20 cellular contexts compared by ENCODE assay signal in the genomic region with DNA sequence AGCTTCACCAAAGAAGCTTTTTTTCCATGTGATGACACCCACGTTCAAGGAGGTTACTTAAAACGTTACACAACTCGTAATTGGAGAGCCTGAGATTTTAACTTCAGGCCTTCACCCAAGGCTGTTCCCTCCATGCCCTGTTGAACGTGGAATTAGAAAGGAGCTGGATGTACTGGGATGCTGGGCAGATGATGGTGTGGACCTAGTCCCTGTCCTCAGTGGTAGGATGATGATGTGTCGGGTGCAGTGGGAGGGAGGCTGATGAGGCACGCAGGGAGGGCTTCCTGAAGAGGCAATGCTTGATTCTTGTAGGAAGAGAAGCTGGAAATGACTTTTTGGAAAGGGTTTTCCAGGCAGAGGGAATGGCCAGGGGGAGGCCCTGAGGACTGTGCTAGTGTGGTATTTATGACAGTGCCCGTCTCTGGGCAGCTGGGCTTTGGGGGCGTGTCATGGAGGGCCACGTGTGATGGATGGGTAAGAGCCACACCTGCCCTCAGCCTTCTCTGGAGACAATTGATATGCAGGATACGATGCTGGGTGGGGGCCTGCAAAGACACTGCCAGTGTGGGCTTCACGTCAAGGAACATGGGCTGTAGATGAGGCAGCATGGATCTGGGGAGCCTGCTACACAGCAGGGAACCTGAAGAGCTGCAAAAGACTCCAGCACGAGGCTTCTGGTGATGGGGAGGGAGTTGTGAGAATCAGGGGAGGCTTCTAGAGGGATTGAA. TPM values are rescaled to one million over a fixed set of nuclear protein-coding genes. Genes with fewer than 3 reads are reported as not detected.
DNase-seq lines count a peak whose midpoint lies in the region; TF ChIP-seq lines count a peak whose summit lies in the region.
"Had no signal": no experiment of that assay in that cellular context is flagged by ENCODE, and none has a peak within 500 bp of the region (broad histone marks: within the 10 kb centered on the region; RNA-seq: fewer than 3 reads in every experiment).

No MANE protein-coding gene starts in this region.

- H3K9me3 ChIP-seq in ascending aorta (no peaks in the 10 kb centered on the region), endodermal cell (ENCODE audit: control insufficient read depth, low read length) (no peaks in the 10 kb centered on the region), trophoblast cell (ENCODE audit: insufficient read depth, low read depth, low read length) (peaks cover 2% of the 10 kb centered on the region), suprapubic skin (no peaks in the 10 kb centered on the region)

- peak overlapping the region; percentile 56 for H3K27ac Mint-ChIP-seq in endodermal cell
- no peak overlapping the region for H3K27ac Mint-ChIP-seq in T-helper 2 cell treated with Interferon-gamma antibody and Interleukin-4, amounts not matched to agents 5 μg/mL and 100 μg/mL, for 36 hours
- H3K27ac Mint-ChIP-seq: activated naive CD4-positive, alpha-beta T cell treated with anti-CD3 and anti-CD28 coated beads, Interleukin-2, amount 10 ng/mL, durations not matched to agents 7 days and 5 days; activated T-cell treated with anti-CD3 and anti-CD28 coated beads, Interleukin-2, amount 50 U/mL, for 72 hours; CD8-positive, alpha-beta T cell; naive thymus-derived CD8-positive, alpha-beta T cell; T-helper 1 cell treated with Interleukin-12 subunit alpha and Interleukin-12 subunit beta and Interleukin-4 antibody, amounts not matched to agents 30 μg/mL and 1 μg/mL, for 36 hours had no signal

- no peak overlapping the region for H3K4me3 Mint-ChIP-seq in endodermal cell
- H3K4me3 Mint-ChIP-seq in T-helper 2 cell treated with Interferon-gamma antibody and Interleukin-4, amounts not matched to agents 5 μg/mL and 100 μg/mL, for 36 hours, result no peak overlapping the region
- H3K4me3 Mint-ChIP-seq: activated naive CD4-positive, alpha-beta T cell treated with anti-CD3 and anti-CD28 coated beads, Interleukin-2, amount 10 ng/mL, durations not matched to agents 7 days and 5 days; activated T-cell treated with anti-CD3 and anti-CD28 coated beads, Interleukin-2, amount 50 U/mL, for 72 hours; CD8-positive, alpha-beta T cell; naive thymus-derived CD8-positive, alpha-beta T cell; T-helper 1 cell treated with Interleukin-12 subunit alpha and Interleukin-12 subunit beta and Interleukin-4 antibody, amounts not matched to agents 30 μg/mL and 1 μg/mL, for 36 hours had no signal

- H2BK12ac ChIP-seq in trophoblast cell (ENCODE audit: low read length), result no peak overlapping the region

- H2BK120ac ChIP-seq in trophoblast cell (ENCODE audit: insufficient read depth, low read length, poor library complexity), result no peak overlapping the region

- no peaks in the 10 kb centered on the region for H3K9me3 Mint-ChIP-seq in endodermal cell
- no peaks in the 10 kb centered on the region for H3K9me3 Mint-ChIP-seq in T-helper 2 cell treated with Interferon-gamma antibody and Interleukin-4, amounts not matched to agents 5 μg/mL and 100 μg/mL, for 36 hours
- H3K9me3 Mint-ChIP-seq: activated naive CD4-positive, alpha-beta T cell treated with anti-CD3 and anti-CD28 coated beads, Interleukin-2, amount 10 ng/mL, durations not matched to agents 7 days and 5 days; activated T-cell treated with anti-CD3 and anti-CD28 coated beads, Interleukin-2, amount 50 U/mL, for 72 hours; CD8-positive, alpha-beta T cell; naive thymus-derived CD8-positive, alpha-beta T cell; T-helper 1 cell treated with Interleukin-12 subunit alpha and Interleukin-12 subunit beta and Interleukin-4 antibody, amounts not matched to agents 30 μg/mL and 1 μg/mL, for 36 hours had no signal

- no peak overlapping the region for H3K4me3 ChIP-seq in ascending aorta
- no peak overlapping the region for H3K4me3 ChIP-seq in endodermal cell (ENCODE audit: low read length)
- H3K4me3 ChIP-seq in trophoblast cell (ENCODE audit: low read depth, low read length), result no peak overlapping the region
- H3K4me3 ChIP-seq in suprapubic skin, result no peak overlapping the region

- peak overlapping the region; percentile 35 to 97 for H3K27ac ChIP-seq in ascending aorta
- H3K27ac ChIP-seq in endodermal cell (ENCODE audit: low read depth, low read length), result no peak overlapping the region
- no peak overlapping the region for H3K27ac ChIP-seq in trophoblast cell (ENCODE audit: low read depth, low read length)
- H3K27ac ChIP-seq in suprapubic skin, result no peak overlapping the region

- peaks cover 42% of the 10 kb centered on the region for H3K36me3 Mint-ChIP-seq in endodermal cell (ENCODE audit: low read depth)
- H3K36me3 Mint-ChIP-seq in T-helper 2 cell treated with Interferon-gamma antibody and Interleukin-4, amounts not matched to agents 5 μg/mL and 100 μg/mL, for 36 hours (ENCODE audit: low read depth), result no peaks in the 10 kb centered on the region
- H3K36me3 Mint-ChIP-seq: activated naive CD4-positive, alpha-beta T cell treated with anti-CD3 and anti-CD28 coated beads, Interleukin-2, amount 10 ng/mL, durations not matched to agents 7 days and 5 days; CD8-positive, alpha-beta T cell; naive thymus-derived CD8-positive, alpha-beta T cell had no signal

- TF ChIP-seq POLR2A in suprapubic skin (IDR thresholded peaks at IDR 0.05), result no peak

- H3K27me3 ChIP-seq in ascending aorta (no peaks in the 10 kb centered on the region), endodermal cell (ENCODE audit: control insufficient read depth, insufficient read depth, low read length, poor library complexity, severe bottlenecking) (no peaks in the 10 kb centered on the region), trophoblast cell (ENCODE audit: insufficient read depth, low read length) (no peaks in the 10 kb centered on the region), suprapubic skin (no peaks in the 10 kb centered on the region)

- DNase-seq in ascending aorta (ENCODE audit: low spot score in 2 of 2), result peak in 1 of 2 donors; percentile 49
- DNase-seq in endodermal cell, result peak; percentile 43
- no peak for DNase-seq in trophoblast cell
- DNase-seq in suprapubic skin (ENCODE audit: low spot score in 2 of 2), result peak; percentile 33 to 53
- no peak for DNase-seq in T-helper 2 cell treated with Interferon-gamma antibody and Interleukin-4, amounts not matched to agents 5 μg/mL and 100 μg/mL, for 36 hours (ENCODE audit: low spot score)
- DNase-seq in C1 segment of cervical spinal cord (lab: John Stamatoyannopoulos, UW), result no peak
- DNase-seq in NCI-H2029 (lab: John Stamatoyannopoulos, UW), result no peak
- DNase-seq: activated CD4-positive, alpha-beta T cell treated with anti-CD3 and anti-CD28 coated beads for 48 hours; activated naive CD4-positive, alpha-beta T cell treated with anti-CD3 and anti-CD28 coated beads, Interleukin-2, amount 10 ng/mL, durations not matched to agents 7 days and 5 days; activated T-cell treated with anti-CD3 and anti-CD28 coated beads, Interleukin-2, amount 50 U/mL, for 72 hours; amniotic stem cell; caudate nucleus; CD8-positive, alpha-beta T cell; IMR-90; naive thymus-derived CD8-positive, alpha-beta T cell; NCI-H1092 treated with DMSO at 0.1 percent for 48 hours; NCI-H1930; NCI-H226; NCI-H748 treated with DMSO at 0.1 percent for 48 hours had no signal

- peaks cover 17% of the 10 kb centered on the region for H3K4me1 Mint-ChIP-seq in endodermal cell
- no peaks in the 10 kb centered on the region for H3K4me1 Mint-ChIP-seq in T-helper 2 cell treated with Interferon-gamma antibody and Interleukin-4, amounts not matched to agents 5 μg/mL and 100 μg/mL, for 36 hours (ENCODE audit: low read depth)
- H3K4me1 Mint-ChIP-seq: activated naive CD4-positive, alpha-beta T cell treated with anti-CD3 and anti-CD28 coated beads, Interleukin-2, amount 10 ng/mL, durations not matched to agents 7 days and 5 days; naive thymus-derived CD8-positive, alpha-beta T cell had no signal

- H3K9ac ChIP-seq in endodermal cell (ENCODE audit: extremely low read depth, low read length, poor library complexity, severe bottlenecking) (no peak overlapping the region), trophoblast cell (ENCODE audit: low read length) (no peak overlapping the region)

- peak overlapping the region; percentile 48 for H3K14ac ChIP-seq in trophoblast cell (ENCODE audit: low read length)

- H3K27me3 Mint-ChIP-seq in endodermal cell (ENCODE audit: insufficient read depth), result no peaks in the 10 kb centered on the region
- H3K27me3 Mint-ChIP-seq in T-helper 2 cell treated with Interferon-gamma antibody and Interleukin-4, amounts not matched to agents 5 μg/mL and 100 μg/mL, for 36 hours (ENCODE audit: low read depth), result peaks cover 7% of the 10 kb centered on the region

- H3K79me1 ChIP-seq in trophoblast cell (ENCODE audit: low read length), result peaks cover 19% of the 10 kb centered on the region

- peak overlapping the region; percentile 39 for H2AK5ac ChIP-seq in trophoblast cell (ENCODE audit: low read length)

- no peak overlapping the region for H4K8ac ChIP-seq in trophoblast cell (ENCODE audit: low read depth, low read length)

- H2BK5ac ChIP-seq in trophoblast cell (ENCODE audit: low read depth, low read length, poor library complexity), result no peak overlapping the region

- TF ChIP-seq CTCF in ascending aorta (IDR thresholded peaks at IDR 0.05), result no peak
- TF ChIP-seq CTCF in endodermal cell (conservative IDR thresholded peaks at IDR 0.05), result no peak
- no peak for TF ChIP-seq CTCF in suprapubic skin (IDR thresholded peaks at IDR 0.05)

- no peak overlapping the region for H3K4me2 ChIP-seq in trophoblast cell (ENCODE audit: low read length)

- H3K18ac ChIP-seq in trophoblast cell (ENCODE audit: low read length), result no peak overlapping the region

- peaks cover 8% of the 10 kb centered on the region for H3K79me2 ChIP-seq in trophoblast cell (ENCODE audit: control insufficient read depth, insufficient read depth, low read length, poor library complexity)

- no peak overlapping the region for H3K23ac ChIP-seq in trophoblast cell (ENCODE audit: low read length)

- intact Hi-C loops in ascending aorta (cut with DNase I), result loop anchor here (5.0 kb wide), 1 partner anchor 52 kb away; no protein-coding TSS in a partner anchor

- peak overlapping the region; percentile 20 for H4K91ac ChIP-seq in trophoblast cell (ENCODE audit: low read depth, low read length)

- H4K12ac ChIP-seq in trophoblast cell (ENCODE audit: low read depth, low read length), result no peak overlapping the region

- no peak overlapping the region for H3K4ac ChIP-seq in trophoblast cell (ENCODE audit: low read depth, low read length)

- H2AFZ ChIP-seq in trophoblast cell (ENCODE audit: insufficient read depth, low read length, poor library complexity), result no peak overlapping the region

- H3K4me1 ChIP-seq in ascending aorta (peaks cover 24 to 64% of the 10 kb centered on the region in 2 donors), endodermal cell (ENCODE audit: control insufficient read depth, insufficient read depth, low read length) (peaks cover 11% of the 10 kb centered on the region), trophoblast cell (ENCODE audit: control insufficient read depth in 1 of 2, insufficient read depth in 2 of 2, low read length in 2 of 2) (peaks cover 27 to 33% of the 10 kb centered on the region in 2 experiments), suprapubic skin (peaks cover 24% of the 10 kb centered on the region)

- TF ChIP-seq EP300 in suprapubic skin (IDR thresholded peaks at IDR 0.05), result no peak

- peaks cover 0 to 9% of the 10 kb centered on the region in 2 donors for H3K36me3 ChIP-seq in ascending aorta
- peaks cover 6% of the 10 kb centered on the region for H3K36me3 ChIP-seq in endodermal cell (ENCODE audit: control insufficient read depth, insufficient read depth, low read length)
- H3K36me3 ChIP-seq in trophoblast cell (ENCODE audit: control insufficient read depth in 1 of 2, insufficient read depth in 2 of 2, low read length in 2 of 2), result peaks cover 10 to 22% of the 10 kb centered on the region in 2 experiments
- H3K36me3 ChIP-seq in suprapubic skin, result no peaks in the 10 kb centered on the region

- WGBS in endodermal cell (ENCODE audit: insufficient coverage in 1 of 2, insufficient read length in 1 of 2), 2 experiments, result 86 to 87% methylated on average over 11 to 12 of the region's 12 CpGs
- no CpG with 5 or more reads among the region's 12 CpGs for WGBS in trophoblast cell (ENCODE audit: extremely low coverage, insufficient coverage, insufficient read length)
- 90% methylated on average over 12 of the region's 12 CpGs for WGBS in suprapubic skin

RNA-seq across cellular contexts. Expression of gene SYNM, which starts 15.3 kb away (rescaled TPM):
- total RNA-seq in ascending aorta (37.7 TPM), endodermal cell (10 to 100 TPM in 1 of 2 donors, 1 to 10 TPM in 1; 2.3 to 12.5 TPM), suprapubic skin (10 to 100 TPM in 2 of 4 donors, 1 to 10 TPM in 2; 6.7 to 20.3 (median 10.7) TPM)
- 2.0 TPM for polyA plus RNA-seq in endodermal cell (2013, experiment 1 of 2)
- polyA plus RNA-seq in endodermal cell (2013, experiment 2 of 2), result 2.5 TPM
- 5.9 and 6.1 TPM in 2 replicates for polyA plus RNA-seq in trophoblast cell (2013)

Comparison
In these comparisons a context has a peak if more than half of its experiments do, and no peak if none do; other contexts are left out.
1. DNase-seq: peak in endodermal cell (single experiment) and suprapubic skin (2 of 2); none in trophoblast cell (0 of 2), T-helper 2 cell treated with Interferon-gamma antibody and Interleukin-4, amounts not matched to agents 5 μg/mL and 100 μg/mL, for 36 hours (single experiment), C1 segment of cervical spinal cord (0 of 14) and NCI-H2029 (single experiment).
2. H3K27ac ChIP-seq: peak in ascending aorta (2 of 2); none in endodermal cell (single experiment), trophoblast cell (single experiment) and suprapubic skin (single experiment).